ENCODE assay signal across 15 cellular contexts in the genomic region with DNA sequence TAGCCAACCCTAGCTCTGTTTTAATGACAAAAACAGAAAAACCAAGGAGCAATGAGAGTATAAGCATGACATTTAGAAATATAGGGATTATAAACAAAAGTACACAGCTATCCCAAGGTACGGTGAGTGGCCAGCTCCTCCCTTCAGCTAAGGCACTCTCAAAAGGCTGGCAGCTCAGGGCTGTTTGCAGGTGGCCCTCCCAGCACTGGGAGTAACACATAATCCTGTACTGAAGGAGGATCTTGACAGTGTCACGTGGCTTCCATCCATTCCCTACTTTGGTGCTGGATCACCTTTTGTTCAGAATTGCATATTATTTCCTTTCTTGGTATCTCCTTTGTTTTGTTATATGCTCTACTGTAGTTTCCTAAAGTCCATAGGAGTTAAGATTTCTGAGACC.
DNase-seq lines count a peak whose midpoint lies in the region; ATAC-seq and TF ChIP-seq lines count a peak whose summit lies in the region.
"Had no signal": no experiment of that assay in that cellular context is flagged by ENCODE, and none has a peak within 500 bp of the region (broad histone marks: within the 10 kb centered on the region; RNA-seq: fewer than 3 reads in every experiment).

No MANE protein-coding gene starts in this region.

- H3K56ac ChIP-seq in mesendoderm (ENCODE audit: low read length) = no peak overlapping the region

- H3K27ac ChIP-seq in OCI-LY7 (ENCODE audit: low read depth, low read length, poor library complexity, severe bottlenecking) = no peak overlapping the region
- no peak overlapping the region for H3K27ac ChIP-seq in mesendoderm (ENCODE audit: low read depth, low read length)
- no peak overlapping the region for H3K27ac ChIP-seq in esophagus squamous epithelium

- H3K27me3 Mint-ChIP-seq in WTC11 (ENCODE audit: low read depth) = no peaks in the 10 kb centered on the region; the same call in 1 of the 2 replicates
- H3K27me3 Mint-ChIP-seq: CD4-positive, alpha-beta memory T cell had no signal

- no peaks in the 10 kb centered on the region for H3K36me3 Mint-ChIP-seq in WTC11
- H3K36me3 Mint-ChIP-seq: CD4-positive, alpha-beta memory T cell had no signal

- ATAC-seq in WTC11 = peak; percentile 59

- H3K23ac ChIP-seq in mesendoderm (ENCODE audit: low read length) = no peak overlapping the region

- H3K18ac ChIP-seq in mesendoderm (ENCODE audit: low read length) = no peak overlapping the region

- no peak overlapping the region for H2BK120ac ChIP-seq in mesendoderm (ENCODE audit: low read depth, low read length)

- TF ChIP-seq CTCF in OCI-LY7 (conservative IDR thresholded peaks at IDR 0.05; ENCODE audit: low read length) (no peak), WTC11 (IDR thresholded peaks at IDR 0.05) (no peak), esophagus squamous epithelium (IDR thresholded peaks at IDR 0.05) (no peak)

- H3K9me3 ChIP-seq in OCI-LY7 (ENCODE audit: low read length) = no peaks in the 10 kb centered on the region
- H3K9me3 ChIP-seq in esophagus squamous epithelium = no peaks in the 10 kb centered on the region

- no peak overlapping the region for H3K4me3 Mint-ChIP-seq in WTC11
- H3K4me3 Mint-ChIP-seq: CD4-positive, alpha-beta memory T cell had no signal

- intact Hi-C loops in OCI-LY7 (cut with micrococcal nuclease; ENCODE audit: unreplicated experiment) = no loop called here
- intact Hi-C loops in esophagus squamous epithelium (cut with DNase I) = no loop called here

- no peaks in the 10 kb centered on the region for H3K79me1 ChIP-seq in mesendoderm (ENCODE audit: low read length)

- H3K4me1 Mint-ChIP-seq in WTC11 = peaks cover 2% of the 10 kb centered on the region; the same call in 1 of the 2 replicates
- H3K4me1 Mint-ChIP-seq: CD4-positive, alpha-beta memory T cell had no signal

- no peaks in the 10 kb centered on the region for H4K20me1 ChIP-seq in OCI-LY7 (ENCODE audit: insufficient read depth, low read length)

- H3K27me3 ChIP-seq in mesendoderm (ENCODE audit: insufficient read depth, low read length, poor library complexity) (no peaks in the 10 kb centered on the region), esophagus squamous epithelium (no peaks in the 10 kb centered on the region)

- no peak overlapping the region for H4K8ac ChIP-seq in mesendoderm (ENCODE audit: low read depth, low read length)

- no peaks in the 10 kb centered on the region for H3K79me2 ChIP-seq in OCI-LY7 (ENCODE audit: insufficient read depth, low read depth, low read length)
- H3K79me2 ChIP-seq in mesendoderm (ENCODE audit: control insufficient read depth, insufficient read depth, low read length) = no peaks in the 10 kb centered on the region

- CTCF ChIA-PET in OCI-LY7 (lab: Charles Lee; ENCODE audit: unreplicated experiment) (no interaction called here), WTC11 (lab: Charles Lee) (no interaction called here)

- no peak overlapping the region for H2BK5ac ChIP-seq in mesendoderm (ENCODE audit: low read length)

- no peaks in the 10 kb centered on the region for H3K4me1 ChIP-seq in OCI-LY7 (ENCODE audit: insufficient read depth, low read length, poor library complexity, severe bottlenecking)
- H3K4me1 ChIP-seq in mesendoderm (ENCODE audit: control insufficient read depth, low read depth, low read length) = no peaks in the 10 kb centered on the region
- H3K4me1 ChIP-seq in esophagus squamous epithelium = no peaks in the 10 kb centered on the region

- H3K4ac ChIP-seq in mesendoderm (ENCODE audit: low read depth, low read length) = no peak overlapping the region

- H2AK5ac ChIP-seq in mesendoderm (ENCODE audit: low read length) = no peak overlapping the region

- H3K9me3 Mint-ChIP-seq in WTC11 = no peaks in the 10 kb centered on the region

- no peak for DNase-seq in OCI-LY7 (ENCODE audit: low spot score)
- peak; percentile 22 for DNase-seq in WTC11 (ENCODE audit: low spot score)
- peak; percentile 9 for DNase-seq in mesendoderm
- no peak for DNase-seq in esophagus squamous epithelium (lab: John Stamatoyannopoulos, UW)
- no peak for DNase-seq in NCI-H345 treated with DMSO at 0.1 percent for 48 hours (lab: John Stamatoyannopoulos, UW; ENCODE audit: unreplicated experiment)
- no peak for DNase-seq in NCI-H2107 (lab: John Stamatoyannopoulos, UW)
- DNase-seq: C1 segment of cervical spinal cord; Calu3; CD4-positive, alpha-beta memory T cell; COR-L47; DMS53; DMS79 treated with DMSO at 0.1 percent for 48 hours; GF-D8; H7; HCEC 1CT had no signal

- no peak overlapping the region for H3K27ac Mint-ChIP-seq in WTC11
- H3K27ac Mint-ChIP-seq: CD4-positive, alpha-beta memory T cell had no signal

- no peak overlapping the region for H3K4me3 ChIP-seq in OCI-LY7 (ENCODE audit: low read depth, low read length, poor library complexity, severe bottlenecking)
- no peak overlapping the region for H3K4me3 ChIP-seq in mesendoderm (ENCODE audit: low read length)
- H3K4me3 ChIP-seq in esophagus squamous epithelium = no peak overlapping the region

- H3K36me3 ChIP-seq in OCI-LY7 (ENCODE audit: insufficient read depth, low read length) (no peaks in the 10 kb centered on the region), mesendoderm (ENCODE audit: control insufficient read depth, insufficient read depth, low read length) (no peaks in the 10 kb centered on the region), esophagus squamous epithelium (no peaks in the 10 kb centered on the region)

- H2AFZ ChIP-seq in OCI-LY7 (ENCODE audit: low read length) = 0 out of 2 replicates have a peak overlapping the region, but pooled peaks have one; percentile 36

- H3K4me2 ChIP-seq in OCI-LY7 (ENCODE audit: low read length) (no peak overlapping the region), mesendoderm (ENCODE audit: low read length) (no peak overlapping the region)

- no peak overlapping the region for H4K5ac ChIP-seq in mesendoderm (ENCODE audit: low read length)

- POLR2A ChIA-PET in OCI-LY7 (lab: Charles Lee) = no interaction called here
- POLR2A ChIA-PET in WTC11 (lab: Charles Lee) = interaction anchor here (0.6 kb wide), 1 partner anchor 13 kb away, joined by 4 read pairs; no protein-coding TSS in a partner anchor

- no CpG with 5 or more reads among the region's 2 CpGs for WGBS in mesendoderm (ENCODE audit: extremely low coverage, insufficient coverage, low lambda C conversion rate)
- 48 to 56% methylated on average over 2 of the region's 2 CpGs for WGBS in esophagus squamous epithelium, 2 donors

- no peak overlapping the region for H2BK15ac ChIP-seq in mesendoderm (replicated peaks; ENCODE audit: low read depth)

- TF ChIP-seq POLR2A in esophagus squamous epithelium (IDR thresholded peaks at IDR 0.05) = no peak

- H3K9ac ChIP-seq in mesendoderm (ENCODE audit: low read length) = no peak overlapping the region

- no peaks in the 10 kb centered on the region for H3K9me2 ChIP-seq in OCI-LY7 (ENCODE audit: insufficient read depth, low read length)

- BruUV-seq in OCI-LY7 (replicated peaks; lab: Mats Ljungman, UMichigan) = no TSS peak

TF ChIP-seq in WTC11, 78 proteins besides CTCF, POLR2A, EP300 and RAD21:
- TF ChIP-seq, protein P1, sequence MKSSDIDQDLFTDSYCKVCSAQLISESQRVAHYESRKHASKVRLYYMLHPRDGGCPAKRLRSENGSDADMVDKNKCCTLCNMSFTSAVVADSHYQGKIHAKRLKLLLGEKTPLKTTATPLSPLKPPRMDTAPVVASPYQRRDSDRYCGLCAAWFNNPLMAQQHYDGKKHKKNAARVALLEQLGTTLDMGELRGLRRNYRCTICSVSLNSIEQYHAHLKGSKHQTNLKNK (CRISPR knock-in tag; IDR thresholded peaks at IDR 0.05) = no peak
- TF ChIP-seq, protein P2, sequence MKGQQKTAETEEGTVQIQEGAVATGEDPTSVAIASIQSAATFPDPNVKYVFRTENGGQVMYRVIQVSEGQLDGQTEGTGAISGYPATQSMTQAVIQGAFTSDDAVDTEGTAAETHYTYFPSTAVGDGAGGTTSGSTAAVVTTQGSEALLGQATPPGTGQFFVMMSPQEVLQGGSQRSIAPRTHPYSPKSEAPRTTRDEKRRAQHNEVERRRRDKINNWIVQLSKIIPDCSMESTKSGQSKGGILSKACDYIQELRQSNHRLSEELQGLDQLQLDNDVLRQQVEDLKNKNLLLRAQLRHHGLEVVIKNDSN (CRISPR knock-in tag; IDR thresholded peaks at IDR 0.05) = peak; percentile 34; the same call in 1 of the 2 replicates
- TF ChIP-seq, protein P3, sequence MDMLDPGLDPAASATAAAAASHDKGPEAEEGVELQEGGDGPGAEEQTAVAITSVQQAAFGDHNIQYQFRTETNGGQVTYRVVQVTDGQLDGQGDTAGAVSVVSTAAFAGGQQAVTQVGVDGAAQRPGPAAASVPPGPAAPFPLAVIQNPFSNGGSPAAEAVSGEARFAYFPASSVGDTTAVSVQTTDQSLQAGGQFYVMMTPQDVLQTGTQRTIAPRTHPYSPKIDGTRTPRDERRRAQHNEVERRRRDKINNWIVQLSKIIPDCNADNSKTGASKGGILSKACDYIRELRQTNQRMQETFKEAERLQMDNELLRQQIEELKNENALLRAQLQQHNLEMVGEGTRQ (CRISPR knock-in tag; IDR thresholded peaks at IDR 0.05) = peak; percentile 33; the same call in 1 of the 2 replicates

Comparison
In these comparisons a context has a peak if more than half of its experiments do, and no peak if none do; other contexts are left out.
1. DNase-seq: peak in WTC11 (single experiment) and mesendoderm (single experiment); none in OCI-LY7 (single experiment), esophagus squamous epithelium (single experiment), NCI-H345 treated with DMSO at 0.1 percent for 48 hours (single experiment) and NCI-H2107 (single experiment).